1 cellular context compared by ENCODE assay signal in the genomic region with DNA sequence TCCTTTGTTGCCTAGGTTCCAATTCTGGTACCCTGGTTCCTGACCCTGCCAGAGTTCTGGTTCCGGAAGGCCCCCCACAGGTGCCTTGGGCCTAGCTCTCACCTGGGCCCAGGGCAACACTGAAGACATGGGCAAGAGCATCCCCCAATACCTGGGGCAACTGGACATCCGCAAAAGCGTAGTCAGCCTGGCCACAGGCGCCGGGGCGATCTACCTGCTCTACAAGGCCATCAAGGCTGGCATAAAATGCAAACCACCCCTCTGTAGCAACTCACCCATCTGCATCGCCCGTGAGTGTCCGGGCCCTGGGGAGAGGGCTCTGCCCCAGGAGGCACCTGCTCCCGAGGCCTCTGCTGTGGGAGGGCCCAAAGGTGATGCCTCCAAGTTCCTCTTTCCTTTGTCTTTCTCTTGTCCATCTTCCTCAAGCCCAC.
TF ChIP-seq lines count a peak whose summit lies in the region.

A gene with protein sequence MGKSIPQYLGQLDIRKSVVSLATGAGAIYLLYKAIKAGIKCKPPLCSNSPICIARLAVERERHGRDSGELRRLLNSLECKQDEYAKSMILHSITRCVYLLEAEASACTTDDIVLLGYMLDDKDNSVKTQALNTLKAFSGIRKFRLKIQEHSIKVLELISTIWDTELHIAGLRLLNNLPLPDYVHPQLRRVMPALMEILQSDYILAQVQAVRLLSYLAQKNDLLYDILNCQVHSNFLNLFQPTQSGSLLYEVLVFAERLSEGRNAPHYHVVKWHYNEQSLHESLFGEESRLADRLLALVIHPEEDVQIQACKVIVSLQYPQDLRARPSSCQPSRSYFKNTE (plus strand): TSS at position 51 of the 431 bp plus-strand sequence. CDS start 77 bp downstream, at position 128.

TF ChIP-seq in HepG2, 621 proteins besides CTCF, POLR2A, EP300 and RAD21:
- TF ChIP-seq, protein P1, sequence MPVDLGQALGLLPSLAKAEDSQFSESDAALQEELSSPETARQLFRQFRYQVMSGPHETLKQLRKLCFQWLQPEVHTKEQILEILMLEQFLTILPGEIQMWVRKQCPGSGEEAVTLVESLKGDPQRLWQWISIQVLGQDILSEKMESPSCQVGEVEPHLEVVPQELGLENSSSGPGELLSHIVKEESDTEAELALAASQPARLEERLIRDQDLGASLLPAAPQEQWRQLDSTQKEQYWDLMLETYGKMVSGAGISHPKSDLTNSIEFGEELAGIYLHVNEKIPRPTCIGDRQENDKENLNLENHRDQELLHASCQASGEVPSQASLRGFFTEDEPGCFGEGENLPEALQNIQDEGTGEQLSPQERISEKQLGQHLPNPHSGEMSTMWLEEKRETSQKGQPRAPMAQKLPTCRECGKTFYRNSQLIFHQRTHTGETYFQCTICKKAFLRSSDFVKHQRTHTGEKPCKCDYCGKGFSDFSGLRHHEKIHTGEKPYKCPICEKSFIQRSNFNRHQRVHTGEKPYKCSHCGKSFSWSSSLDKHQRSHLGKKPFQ (CRISPR knock-in tag; IDR thresholded peaks at IDR 0.05; ENCODE audit: insufficient replicate concordance), result no peak
- TF ChIP-seq ZNF567 (CRISPR knock-in tag; IDR thresholded peaks at IDR 0.05; ENCODE audit: borderline replicate concordance), result 0 out of 2 replicates have a peak, but pooled peaks have one; percentile 22
- no peak for TF ChIP-seq ZC3H4 (CRISPR knock-in tag; IDR thresholded peaks at IDR 0.05; ENCODE audit: borderline replicate concordance)
- 0 out of 2 replicates have a peak, but pooled peaks have one; percentile 12 for TF ChIP-seq ZSCAN29 (CRISPR knock-in tag; conservative IDR thresholded peaks at IDR 0.05)
- 0 out of 2 replicates have a peak, but pooled peaks have one; percentile 27 for TF ChIP-seq ZNF891 (CRISPR knock-in tag; IDR thresholded peaks at IDR 0.05)
- TF ChIP-seq ZNF547 (CRISPR knock-in tag; IDR thresholded peaks at IDR 0.05), result peak; percentile 12; the same call in 1 of the 2 replicates
- TF ChIP-seq SRY (CRISPR knock-in tag; IDR thresholded peaks at IDR 0.05), result 0 out of 2 replicates have a peak, but pooled peaks have one; percentile 46
- no peak for TF ChIP-seq SMC3 (IDR thresholded peaks at IDR 0.05; ENCODE audit: low read length)
- TF ChIP-seq NRL (CRISPR knock-in tag; IDR thresholded peaks at IDR 0.05; ENCODE audit: borderline replicate concordance), result peak; percentile 30; the same call in 1 of the 2 replicates
